In the genomic region with DNA sequence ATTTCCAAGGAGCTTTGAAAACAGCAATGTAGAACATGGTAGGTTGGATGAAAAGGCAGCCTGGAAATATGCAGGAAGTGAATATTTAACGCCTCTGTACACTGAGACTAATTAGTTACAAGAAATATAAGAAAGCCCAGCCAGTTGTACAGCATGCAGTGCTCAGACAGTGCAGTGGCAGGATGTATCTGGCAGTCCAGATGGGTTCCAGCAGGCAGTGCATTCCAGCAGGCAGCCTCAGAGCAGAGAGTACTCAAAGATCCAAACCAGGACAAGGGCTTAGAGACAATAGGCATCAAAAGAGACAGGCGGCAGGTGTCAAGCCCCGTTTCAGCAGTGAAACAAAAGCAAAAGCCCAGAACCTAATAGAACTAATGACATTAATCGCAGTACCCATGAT, we compare ENCODE assay signal across 17 cellular contexts.
DNase-seq lines count a peak whose midpoint lies in the region; TF ChIP-seq lines count a peak whose summit lies in the region.
"Had no signal": no experiment of that assay in that cellular context is flagged by ENCODE, and none has a peak within 500 bp of the region (broad histone marks: within the 10 kb centered on the region; RNA-seq: fewer than 3 reads in every experiment).

No MANE protein-coding gene starts in this region.

- H3K4ac ChIP-seq in neuronal stem cell (ENCODE audit: low read length): no peak overlapping the region

- no peaks in the 10 kb centered on the region for H3K79me1 ChIP-seq in neuronal stem cell (ENCODE audit: low read depth, low read length)

- no peaks in the 10 kb centered on the region for H3K79me2 ChIP-seq in Loucy (ENCODE audit: insufficient read depth, low read length)

- H3K14ac ChIP-seq in neuronal stem cell (ENCODE audit: low read length): no peak overlapping the region

- H3K27ac ChIP-seq in neuronal stem cell (replicated peaks; ENCODE audit: low read length) (no peak overlapping the region), thyroid gland (no peak overlapping the region), adrenal gland (no peak overlapping the region)
- H3K27ac ChIP-seq: thoracic aorta had no signal

- intact Hi-C loops in thyroid gland (cut with DNase I) (no loop called here), adrenal gland (cut with DNase I) (no loop called here)

- H2AK5ac ChIP-seq in neuronal stem cell (ENCODE audit: low read depth, low read length): no peak overlapping the region

- H3K27me3 ChIP-seq in Loucy (ENCODE audit: insufficient read depth, low read length, poor library complexity, severe bottlenecking) (no peaks in the 10 kb centered on the region), neuronal stem cell (ENCODE audit: control insufficient read depth in 3 of 3, insufficient read depth in 3 of 3, low read depth in 1 of 3, low read length in 3 of 3) (no peaks in the 10 kb centered on the region), thyroid gland (no peaks in the 10 kb centered on the region), adrenal gland (no peaks in the 10 kb centered on the region)

- no peak overlapping the region for H2BK12ac ChIP-seq in neuronal stem cell (ENCODE audit: low read length)

- peak; percentile 6 for DNase-seq in EL
- peak; percentile 8 for DNase-seq in amniotic epithelial cell (ENCODE audit: low read depth)
- peak; percentile 14 for DNase-seq in neuronal stem cell (ENCODE audit: low spot score)
- no peak for DNase-seq in thyroid gland
- DNase-seq in adrenal gland: no peak
- no peak for DNase-seq in glomerular visceral epithelial cell (ENCODE audit: extremely low spot score)
- DNase-seq: activated CD4-positive, alpha-beta memory T cell treated with anti-CD3 and anti-CD28 coated beads, Interleukin-2, amount 10 ng/mL, durations not matched to agents 7 days and 5 days; activated naive CD4-positive, alpha-beta T cell treated with anti-CD3 and anti-CD28 coated beads, Interleukin-2, amount 10 ng/mL, durations not matched to agents 7 days and 5 days; activated T-cell treated with anti-CD3 and anti-CD28 coated beads, Interleukin-2, amount 50 U/mL, for 1 hour; AML-193; MM.1S; NCI-H187; NCI-H526; OCI-M1; Right ventricle myocardium superior had no signal

- H2BK120ac ChIP-seq in neuronal stem cell (ENCODE audit: low read depth, low read length): no peak overlapping the region

- peak overlapping the region; percentile 76 for H2AFZ ChIP-seq in Loucy (ENCODE audit: low read length)
- H2AFZ ChIP-seq in neuronal stem cell (ENCODE audit: low read length): peak overlapping the region; percentile 68

- H3K36me3 ChIP-seq in Loucy (ENCODE audit: insufficient read depth, low read length) (no peaks in the 10 kb centered on the region), neuronal stem cell (replicated peaks in 1 of 2; ENCODE audit: control insufficient read depth in 2 of 2, insufficient read depth in 2 of 2, low read length in 2 of 2) (no peaks in the 10 kb centered on the region), thyroid gland (no peaks in the 10 kb centered on the region), adrenal gland (replicated peaks in 1 of 2) (no peaks in the 10 kb centered on the region)
- H3K36me3 ChIP-seq: thoracic aorta had no signal

- WGBS in neuronal stem cell (ENCODE audit: extremely low coverage in 2 of 2, insufficient read length in 2 of 2, insufficient replicate concordance in 1 of 2), 2 donors: no CpG with 5 or more reads among the region's 4 CpGs
- 62 to 71% methylated on average over 4 of the region's 4 CpGs for WGBS in thyroid gland, 2 donors
- 64 to 73% (median 71%) methylated on average over 4 of the region's 4 CpGs for WGBS in adrenal gland, 4 donors

- no peak overlapping the region for H3K23ac ChIP-seq in neuronal stem cell (ENCODE audit: low read depth, low read length, poor library complexity)

- H3K4me3 ChIP-seq in Loucy (ENCODE audit: low read length, poor library complexity, severe bottlenecking) (no peak overlapping the region), neuronal stem cell (ENCODE audit: low read length in 2 of 2) (no peak overlapping the region), thyroid gland (replicated peaks in 1 of 3) (no peak overlapping the region), adrenal gland (no peak overlapping the region)
- H3K4me3 ChIP-seq: thoracic aorta had no signal

- H3K9me3 ChIP-seq in Loucy (ENCODE audit: insufficient read depth, low read depth, low read length) (no peaks in the 10 kb centered on the region), neuronal stem cell (replicated peaks in 1 of 2; ENCODE audit: control insufficient read depth in 2 of 2, insufficient read depth in 1 of 2, low read depth in 1 of 2, low read length in 2 of 2) (no peaks in the 10 kb centered on the region), thyroid gland (no peaks in the 10 kb centered on the region), adrenal gland (replicated peaks in 1 of 3) (no peaks in the 10 kb centered on the region)
- H3K9me3 ChIP-seq: thoracic aorta had no signal

- H3K9me2 ChIP-seq in Loucy (replicated peaks; ENCODE audit: low read depth, low read length): no peaks in the 10 kb centered on the region

- no peak overlapping the region for H4K91ac ChIP-seq in neuronal stem cell (ENCODE audit: low read depth, low read length, poor library complexity)

- no peak overlapping the region for H2BK15ac ChIP-seq in neuronal stem cell (ENCODE audit: low read length)

- H4K20me1 ChIP-seq in Loucy (ENCODE audit: insufficient read depth, low read length, poor library complexity, severe bottlenecking): no peaks in the 10 kb centered on the region

- H3K9ac ChIP-seq in Loucy (ENCODE audit: low read depth, low read length, poor library complexity, severe bottlenecking) (no peak overlapping the region), neuronal stem cell (ENCODE audit: low read depth, low read length, poor library complexity) (no peak overlapping the region)

- TF ChIP-seq CTCF in Loucy (conservative IDR thresholded peaks at IDR 0.05; ENCODE audit: low read length) (no peak), thyroid gland (IDR thresholded peaks at IDR 0.05) (no peak), adrenal gland (IDR thresholded peaks at IDR 0.05) (no peak)

- H3K4me2 ChIP-seq in Loucy (ENCODE audit: low read depth, low read length, poor library complexity, severe bottlenecking): peak overlapping the region; percentile 5
- H3K4me2 ChIP-seq in neuronal stem cell (ENCODE audit: insufficient read depth, low read length, poor library complexity, severe bottlenecking): no peak overlapping the region

- H3K4me1 ChIP-seq in Loucy (ENCODE audit: insufficient read depth, low read length, poor library complexity, severe bottlenecking) (peaks cover 6% of the 10 kb centered on the region), neuronal stem cell (ENCODE audit: control insufficient read depth in 2 of 2, insufficient read depth in 1 of 2, low read depth in 1 of 2, low read length in 2 of 2) (peaks cover 0 to 3% of the 10 kb centered on the region in 2 donors), thyroid gland (no peaks in the 10 kb centered on the region), adrenal gland (replicated peaks in 1 of 2) (no peaks in the 10 kb centered on the region)

- H4K8ac ChIP-seq in neuronal stem cell (ENCODE audit: low read depth, low read length): no peak overlapping the region

- H3F3A ChIP-seq in Loucy (ENCODE audit: low read depth): no peaks in the 10 kb centered on the region

- no peak overlapping the region for H3K18ac ChIP-seq in neuronal stem cell (ENCODE audit: low read length)

- no peak overlapping the region for H2BK5ac ChIP-seq in neuronal stem cell (ENCODE audit: low read length)

- TF ChIP-seq POLR2A in thyroid gland (IDR thresholded peaks at IDR 0.05): no peak
- TF ChIP-seq POLR2A in adrenal gland (IDR thresholded peaks at IDR 0.05): no peak

Comparison
In these comparisons a context has a peak if more than half of its experiments do, and no peak if none do; other contexts are left out.
1. DNase-seq: peak in EL (single experiment), amniotic epithelial cell (single experiment) and neuronal stem cell (single experiment); none in thyroid gland (0 of 2), adrenal gland (0 of 7) and glomerular visceral epithelial cell (single experiment).